In the genomic region with DNA sequence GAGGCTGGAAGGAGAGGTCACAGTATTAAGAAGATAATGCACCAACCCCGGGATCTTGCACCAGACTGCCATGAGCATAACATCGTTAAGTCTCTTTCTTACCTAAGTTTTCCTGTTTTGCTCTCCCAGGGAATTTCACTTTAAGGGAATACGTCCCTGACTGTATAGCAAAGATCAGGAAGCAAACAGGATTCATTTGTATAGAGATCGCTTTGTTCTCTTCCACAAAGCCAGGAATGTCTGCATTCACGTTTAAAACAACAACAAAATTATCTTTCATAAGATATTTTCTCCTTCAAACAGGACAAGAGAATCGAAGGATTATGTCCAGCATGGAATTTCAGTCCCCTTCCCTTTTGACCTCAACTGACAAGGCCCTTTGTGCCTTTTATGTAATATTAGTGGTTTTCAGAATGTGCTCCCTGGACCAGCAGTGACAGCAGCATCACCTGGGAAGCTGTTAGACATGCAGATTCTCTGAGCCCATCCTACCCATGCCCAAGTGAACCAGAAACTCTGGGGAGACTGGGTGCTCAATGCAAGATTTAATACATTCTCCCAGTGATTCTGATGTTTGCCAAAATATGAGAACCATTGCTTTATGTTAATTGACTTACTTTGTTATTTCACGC, we compare ENCODE assay signal across 32 cellular contexts.
A peak's percentile ranks its signal among the peaks of the same experiment; 100 is the strongest.
DNase-seq lines count a peak whose midpoint lies in the region; ATAC-seq, FAIRE-seq and TF ChIP-seq lines count a peak whose summit lies in the region.
"Had no signal": no experiment of that assay in that cellular context is flagged by ENCODE, and none has a peak within 500 bp of the region (broad histone marks: within the 10 kb centered on the region; RNA-seq: fewer than 3 reads in every experiment).

No MANE protein-coding gene starts in this region.

- H3K9me2 ChIP-seq in hepatocyte (replicated peaks; ENCODE audit: insufficient read depth): no peaks in the 10 kb centered on the region

- BruUV-seq in mammary epithelial cell (replicated peaks; lab: Mats Ljungman, UMichigan): no TSS peak

- no peaks in the 10 kb centered on the region for H4K20me1 ChIP-seq in mammary epithelial cell (ENCODE audit: insufficient read depth, low read length)
- no peaks in the 10 kb centered on the region for H4K20me1 ChIP-seq in hepatocyte (ENCODE audit: insufficient read depth, poor library complexity, severe bottlenecking)

- ATAC-seq in stimulated activated naive CD8-positive, alpha-beta T cell treated with anti-CD3 and anti-CD28 coated beads, Interleukin-15, Interleukin-2, amounts not matched to agents 100 U/mL and 50 U/mL, for 24 hours: no peak
- no peak for ATAC-seq in omental fat pad (ENCODE audit: low FRiP score)
- ATAC-seq: activated CD8-positive, alpha-beta T cell treated with anti-CD3 and anti-CD28 coated beads for 36 hours; K562; left ventricle myocardium superior; psoas muscle; stimulated activated effector memory CD8-positive, alpha-beta T cell treated with anti-CD3 and anti-CD28 coated beads, Interleukin-12 subunit alpha, Interleukin-12 subunit beta, amount 100 ng/mL, for 72 hours had no signal

- 75% methylated on average over 7 of the region's 7 CpGs for WGBS in mammary epithelial cell (ENCODE audit: low coverage, missing lambda C conversion rate)
- WGBS in hepatocyte (ENCODE audit: low lambda C conversion rate, missing lambda C conversion rate): 53% methylated on average over 7 of the region's 7 CpGs
- WGBS in adrenal gland, 4 donors: 68 to 74% (median 70%) methylated on average over 7 of the region's 7 CpGs

- H3K27ac ChIP-seq in mammary epithelial cell (ENCODE audit: insufficient read depth, low read depth, low read length) (peak overlapping the region; percentile 77), breast epithelium (no peak overlapping the region), hepatocyte (peak overlapping the region; percentile 42), adrenal gland (no peak overlapping the region)
- H3K27ac ChIP-seq: cardiac muscle cell, psoas muscle had no signal

- in situ Hi-C loops in mammary epithelial cell (cut with MboI; ENCODE audit: low sequenced_read_pairs in 2 of 2): no loop called here

- CTCF ChIA-PET in mammary epithelial cell (lab: Charles Lee; ENCODE audit: low non-redundant PET): no interaction called here

- H3K79me2 ChIP-seq in mammary epithelial cell (ENCODE audit: insufficient read depth, low read length): no peaks in the 10 kb centered on the region
- no peaks in the 10 kb centered on the region for H3K79me2 ChIP-seq in hepatocyte

- H3K36me3 Mint-ChIP-seq in neural crest cell (ENCODE audit: low read depth): peaks cover 4% of the 10 kb centered on the region
- H3K36me3 Mint-ChIP-seq: CD4-positive, CD25-positive, alpha-beta regulatory T cell; stimulated activated effector memory CD8-positive, alpha-beta T cell treated with anti-CD3 and anti-CD28 coated beads, Interleukin-12 subunit alpha, Interleukin-12 subunit beta, amount 100 ng/mL, for 72 hours had no signal

- TF ChIP-seq CTCF in mammary epithelial cell (conservative IDR thresholded peaks at IDR 0.05 in 1 of 2, IDR thresholded peaks at IDR 0.05 in 1 of 2; ENCODE audit: extremely low read depth in 1 of 2, insufficient read depth in 1 of 2, low read depth in 1 of 2, low read length in 2 of 2) (no peak), breast epithelium (IDR thresholded peaks at IDR 0.05) (no peak), hepatocyte (IDR thresholded peaks at IDR 0.05; ENCODE audit: poor library complexity) (no peak), neural crest cell (conservative IDR thresholded peaks at IDR 0.05) (no peak), adrenal gland (IDR thresholded peaks at IDR 0.05) (no peak), omental fat pad (IDR thresholded peaks at IDR 0.05) (no peak)

- H3K9me3 ChIP-seq in mammary epithelial cell (replicated peaks; ENCODE audit: insufficient read depth, low read length) (no peaks in the 10 kb centered on the region), breast epithelium (no peaks in the 10 kb centered on the region), hepatocyte (ENCODE audit: low read depth) (no peaks in the 10 kb centered on the region), adrenal gland (replicated peaks in 1 of 3) (no peaks in the 10 kb centered on the region)
- H3K9me3 ChIP-seq: Peyer's patch, psoas muscle had no signal

- H3K36me3 ChIP-seq in mammary epithelial cell (ENCODE audit: insufficient read depth, low read length) (no peaks in the 10 kb centered on the region), breast epithelium (no peaks in the 10 kb centered on the region), hepatocyte (replicated peaks; ENCODE audit: insufficient read depth, low read depth) (no peaks in the 10 kb centered on the region), adrenal gland (replicated peaks in 1 of 2) (no peaks in the 10 kb centered on the region)
- H3K36me3 ChIP-seq: cardiac muscle cell, Peyer's patch had no signal

- H3K9me3 Mint-ChIP-seq in neural crest cell: peaks cover 4% of the 10 kb centered on the region
- H3K9me3 Mint-ChIP-seq: stimulated activated effector memory CD8-positive, alpha-beta T cell treated with anti-CD3 and anti-CD28 coated beads, Interleukin-12 subunit alpha, Interleukin-12 subunit beta, amount 100 ng/mL, for 72 hours had no signal

- intact Hi-C loops in mammary epithelial cell (cut with micrococcal nuclease): loop anchor here (5.0 to 10.0 kb wide), 3 partner anchors 155 to 423 kb away; no protein-coding TSS in a partner anchor
- intact Hi-C loops in breast epithelium (cut with DNase I; ENCODE audit: low total_unique reads): no loop called here
- intact Hi-C loops in adrenal gland (cut with DNase I): no loop called here

- dilution Hi-C loops in mammary epithelial cell (cut with HindIII; ENCODE audit: low sequenced_read_pairs): no loop called here

- H3K4me1 ChIP-seq in mammary epithelial cell (ENCODE audit: insufficient read depth, low read length) (peaks cover 62% of the 10 kb centered on the region), breast epithelium (no peaks in the 10 kb centered on the region), hepatocyte (ENCODE audit: insufficient read depth) (peaks cover 11% of the 10 kb centered on the region), adrenal gland (replicated peaks in 1 of 2) (no peaks in the 10 kb centered on the region)
- H3K4me1 ChIP-seq: Peyer's patch, psoas muscle had no signal

- no peak overlapping the region for H3K9ac ChIP-seq in mammary epithelial cell (ENCODE audit: insufficient read depth, low read length)

- peak overlapping the region; percentile 9 for H3K4me3 Mint-ChIP-seq in neural crest cell
- H3K4me3 Mint-ChIP-seq: activated CD8-positive, alpha-beta T cell treated with anti-CD3 and anti-CD28 coated beads for 36 hours; activated T-helper 1 cell treated with anti-CD3 and anti-CD28 coated beads, Interleukin-12 subunit alpha, Interleukin-12 subunit beta, Interleukin-2, Interleukin-4 antibody, amounts not matched to agents 30 ng/mL and 10 ng/mL and 1 ng/mL, durations not matched to agents 14 hours and 24 hours and 36 hours; CD4-positive, CD25-positive, alpha-beta regulatory T cell; stimulated activated effector memory CD8-positive, alpha-beta T cell treated with anti-CD3 and anti-CD28 coated beads, Interleukin-12 subunit alpha, Interleukin-12 subunit beta, amount 100 ng/mL, for 72 hours had no signal

- H2AFZ ChIP-seq in mammary epithelial cell (ENCODE audit: low read depth, low read length): no peak overlapping the region
- no peak overlapping the region for H2AFZ ChIP-seq in hepatocyte

- H3K4me2 ChIP-seq in mammary epithelial cell (ENCODE audit: insufficient read depth, low read depth, low read length) (no peak overlapping the region), hepatocyte (no peak overlapping the region)

- H3K27me3 ChIP-seq in mammary epithelial cell (ENCODE audit: insufficient read depth, low read length): no peaks in the 10 kb centered on the region
- H3K27me3 ChIP-seq in breast epithelium: no peaks in the 10 kb centered on the region
- no peaks in the 10 kb centered on the region for H3K27me3 ChIP-seq in hepatocyte
- H3K27me3 ChIP-seq in adrenal gland: no peaks in the 10 kb centered on the region
- H3K27me3 ChIP-seq: cardiac muscle cell, Peyer's patch had no signal

- no peaks in the 10 kb centered on the region for H3K27me3 Mint-ChIP-seq in neural crest cell (ENCODE audit: low read depth)
- H3K27me3 Mint-ChIP-seq: activated CD8-positive, alpha-beta T cell treated with anti-CD3 and anti-CD28 coated beads for 36 hours; CD4-positive, CD25-positive, alpha-beta regulatory T cell had no signal

- H3K27ac Mint-ChIP-seq in neural crest cell (ENCODE audit: unreplicated experiment): no peak overlapping the region
- H3K27ac Mint-ChIP-seq: activated CD8-positive, alpha-beta T cell treated with anti-CD3 and anti-CD28 coated beads for 36 hours; activated T-helper 1 cell treated with anti-CD3 and anti-CD28 coated beads, Interleukin-12 subunit alpha, Interleukin-12 subunit beta, Interleukin-2, Interleukin-4 antibody, amounts not matched to agents 30 ng/mL and 10 ng/mL and 1 ng/mL, durations not matched to agents 14 hours and 24 hours and 36 hours; CD4-positive, CD25-positive, alpha-beta regulatory T cell; stimulated activated effector memory CD8-positive, alpha-beta T cell treated with anti-CD3 and anti-CD28 coated beads, Interleukin-12 subunit alpha, Interleukin-12 subunit beta, amount 100 ng/mL, for 72 hours had no signal

- TF ChIP-seq POLR2A in breast epithelium (IDR thresholded peaks at IDR 0.05) (no peak), adrenal gland (IDR thresholded peaks at IDR 0.05) (no peak)

- FAIRE-seq in urothelium cell line (lab: Jason Lieb, UNC): no peak
- FAIRE-seq: colon, HTR-8/SVneo, islet of Langerhans, K562 had no signal

- no peak for DNase-seq in mammary epithelial cell
- DNase-seq in breast epithelium (ENCODE audit: low spot score in 2 of 2): no peak
- no peak for DNase-seq in hepatocyte (ENCODE audit: low spot score)
- no peak for DNase-seq in neural crest cell (ENCODE audit: low read depth, low spot score)
- no peak for DNase-seq in urothelium cell line (ENCODE audit: low spot score)
- DNase-seq in stimulated activated naive CD8-positive, alpha-beta T cell treated with anti-CD3 and anti-CD28 coated beads, Interleukin-15, Interleukin-2, amounts not matched to agents 100 U/mL and 50 U/mL, for 24 hours: no peak
- DNase-seq in adrenal gland: no peak
- DNase-seq in omental fat pad (ENCODE audit: low spot score): no peak
- DNase-seq: 8988T; activated CD8-positive, alpha-beta memory T cell treated with anti-CD3 and anti-CD28 coated beads, Interleukin-2, amount 50 U/mL, for 48 hours; activated CD8-positive, alpha-beta T cell treated with anti-CD3 and anti-CD28 coated beads for 36 hours; activated naive CD4-positive, alpha-beta T cell treated with anti-CD3 and anti-CD28 coated beads, Interleukin-2, amount 50 U/mL, for 16 hours; CD4-positive, CD25-positive, alpha-beta regulatory T cell; effector CD4-positive, alpha-beta T cell; GOT3; left ventricle myocardium superior; NCI-H1048; NCI-H187; NCI-H446 treated with DMSO at 0.1 percent for 48 hours; NCI-H774; Peyer's patch; psoas muscle; SHP77 treated with DMSO at 0.1 percent for 48 hours; stimulated activated CD4-positive, alpha-beta T cell treated with anti-CD3 and anti-CD28 coated beads, Interleukin-15, amount 100 ng/mL, for 24 hours; T-helper 2 cell had no signal

- H3K4me3 ChIP-seq in mammary epithelial cell (replicated peaks in 1 of 3; ENCODE audit: insufficient read depth in 1 of 3, low read depth in 2 of 3, low read length in 3 of 3): no peak overlapping the region
- no peak overlapping the region for H3K4me3 ChIP-seq in breast epithelium
- no peak overlapping the region for H3K4me3 ChIP-seq in hepatocyte
- no peak overlapping the region for H3K4me3 ChIP-seq in adrenal gland
- H3K4me3 ChIP-seq: cardiac muscle cell, K562, Peyer's patch, psoas muscle had no signal

- H3K4me1 Mint-ChIP-seq in neural crest cell: peaks cover 56% of the 10 kb centered on the region
- H3K4me1 Mint-ChIP-seq: CD4-positive, CD25-positive, alpha-beta regulatory T cell; stimulated activated effector memory CD8-positive, alpha-beta T cell treated with anti-CD3 and anti-CD28 coated beads, Interleukin-12 subunit alpha, Interleukin-12 subunit beta, amount 100 ng/mL, for 72 hours had no signal

Comparison
In these comparisons a context has a peak if more than half of its experiments do, and no peak if none do; other contexts are left out.
1. H3K27ac ChIP-seq: peak in mammary epithelial cell (single experiment) and hepatocyte (single experiment); none in breast epithelium (0 of 2) and adrenal gland (0 of 5).